In genomic region chr17:42103221-42103954, GRCh38 we compare ENCODE assay signal across 24 cellular contexts. TPM values are rescaled to one million over a fixed set of nuclear protein-coding genes. Genes with fewer than 3 reads are reported as not detected.
"Had no signal": no experiment of that assay in that cellular context is flagged by ENCODE, and none has a peak within 500 bp of the region (broad histone marks: within the 10 kb centered on the region; RNA-seq: fewer than 3 reads in every experiment).

No MANE protein-coding gene starts in this region.

- H3K27me3 ChIP-seq: SJSA1 had no signal

- H3K4me1 ChIP-seq: SJSA1 had no signal

- H3K9me3 ChIP-seq: SJSA1 had no signal

- H3K4me2 ChIP-seq: KMS-11 had no signal

- H3K9ac ChIP-seq: KMS-11 had no signal

- H3K36me3 ChIP-seq: SJSA1 had no signal

- H3K27ac ChIP-seq: KMS-11, SJSA1, SK-N-MC had no signal

- H3K4me3 ChIP-seq: SJSA1, SK-N-MC had no signal

- DNase-seq: IMR-90, Kasumi-1, MM.1S, NCI-H1092 treated with DMSO at 0.1 percent for 48 hours, NCI-H1436, NCI-H187, NCI-H2029, NCI-H2081 treated with DMSO at 0.1 percent for 48 hours, NCI-H2171, NCI-H226, NCI-H446, NCI-H510A, NCI-H524 treated with DMSO at 0.1 percent for 48 hours, NCI-H69, NCI-H774, Right ventricle myocardium superior, RPMI8226, SIG-M5 had no signal

- FAIRE-seq: RCC 7860 had no signal

RNA-seq across cellular contexts. Expression of gene ZNF385C, which starts 5.1 kb away (rescaled TPM):
- total RNA-seq: IMR-90, M059J, SJSA1 had no signal
- polyA plus RNA-seq: IMR-90 had no signal

RNA-seq across cellular contexts. Expression of gene HSPB9, which starts 19.2 kb away (rescaled TPM):
- total RNA-seq: HT-29, IMR-90, M059J, SJSA1 had no signal
- polyA plus RNA-seq: IMR-90 had no signal
